17 cellular contexts compared by ENCODE assay signal in genomic region chr9:91810286-91810905, GRCh38.
DNase-seq lines count a peak whose midpoint lies in the region; ATAC-seq, FAIRE-seq and TF ChIP-seq lines count a peak whose summit lies in the region.
"Had no signal": no experiment of that assay in that cellular context is flagged by ENCODE, and none has a peak within 500 bp of the region (broad histone marks: within the 10 kb centered on the region; RNA-seq: fewer than 3 reads in every experiment).

No MANE protein-coding gene starts in this region.

- no peak overlapping the region for H3K4me3 Mint-ChIP-seq in WTC11
- no peak overlapping the region for H3K4me3 Mint-ChIP-seq in glutamatergic neuron (ENCODE audit: unreplicated experiment)
- H3K4me3 Mint-ChIP-seq: CD8-positive, alpha-beta memory T cell had no signal

- H3K36me3 ChIP-seq in rectal smooth muscle tissue (ENCODE audit: control insufficient read depth, insufficient read depth, low read length), result no peaks in the 10 kb centered on the region
- H3K36me3 ChIP-seq: BLaER1, HAP-1, Peyer's patch had no signal

- no peaks in the 10 kb centered on the region for H3K27me3 ChIP-seq in rectal smooth muscle tissue (ENCODE audit: control insufficient read depth, insufficient read depth, low read length)
- H3K27me3 ChIP-seq: BLaER1, Peyer's patch had no signal

- peaks cover 39% of the 10 kb centered on the region for H3K4me1 ChIP-seq in rectal smooth muscle tissue (ENCODE audit: control insufficient read depth, insufficient read depth, low read length)

- H3K27ac ChIP-seq in rectal smooth muscle tissue (ENCODE audit: low read depth, low read length), result peak overlapping the region; percentile 51
- H3K27ac ChIP-seq: Peyer's patch had no signal

- no peak overlapping the region for H3K4me3 ChIP-seq in rectal smooth muscle tissue (ENCODE audit: low read length)
- H3K4me3 ChIP-seq: BLaER1, HAP-1, Peyer's patch had no signal

- POLR2A ChIA-PET in WTC11 (lab: Charles Lee), result no interaction called here

- FAIRE-seq in D721Med (lab: Jason Lieb, UNC), result no peak

- H3K9ac ChIP-seq in rectal smooth muscle tissue (ENCODE audit: low read length), result no peak overlapping the region
- H3K9ac ChIP-seq: BLaER1 had no signal

- H3K4me1 Mint-ChIP-seq in WTC11, result peaks cover 11% of the 10 kb centered on the region; the same call in 1 of the 2 replicates
- peaks cover 38% of the 10 kb centered on the region for H3K4me1 Mint-ChIP-seq in glutamatergic neuron (ENCODE audit: low read depth, unreplicated experiment)
- H3K4me1 Mint-ChIP-seq: CD8-positive, alpha-beta memory T cell had no signal

- H3K27me3 Mint-ChIP-seq in WTC11 (ENCODE audit: low read depth) (no peaks in the 10 kb centered on the region), glutamatergic neuron (ENCODE audit: unreplicated experiment) (peaks cover 9% of the 10 kb centered on the region)

- H3K36me3 Mint-ChIP-seq in WTC11 (no peaks in the 10 kb centered on the region), glutamatergic neuron (ENCODE audit: unreplicated experiment) (no peaks in the 10 kb centered on the region)

- ATAC-seq in WTC11, result no peak

- H3K9me3 Mint-ChIP-seq in WTC11 (no peaks in the 10 kb centered on the region), glutamatergic neuron (ENCODE audit: unreplicated experiment) (peaks cover 7% of the 10 kb centered on the region)
- H3K9me3 Mint-ChIP-seq: CD8-positive, alpha-beta memory T cell had no signal

- peak; percentile 52 for DNase-seq in activated CD8-positive, alpha-beta memory T cell treated with anti-CD3 and anti-CD28 coated beads for 24 hours
- DNase-seq in activated CD8-positive, alpha-beta memory T cell treated with anti-CD3 and anti-CD28 coated beads, Interleukin-2, amount 50 U/mL, for 4 hours, result no peak
- no peak for DNase-seq in WTC11 (ENCODE audit: low spot score)
- no peak for DNase-seq in glutamatergic neuron
- no peak for DNase-seq in D721Med (ENCODE audit: insufficient read length, low spot score)
- no peak for DNase-seq in retina
- no peak for DNase-seq in glomerular visceral epithelial cell (ENCODE audit: extremely low spot score)
- DNase-seq: 8988T; CD8-positive, alpha-beta memory T cell; DMS153; NCI-H1436 treated with DMSO at 0.1 percent for 48 hours; NCI-H345; Peyer's patch; Right ventricle myocardium superior had no signal

- CTCF ChIA-PET in WTC11 (lab: Charles Lee), result no interaction called here

- no peak for TF ChIP-seq CTCF in WTC11 (IDR thresholded peaks at IDR 0.05)
- no peak for TF ChIP-seq CTCF in glutamatergic neuron (IDR thresholded peaks at IDR 0.05; ENCODE audit: partially characterized antibody, unreplicated experiment)
- TF ChIP-seq CTCF in D721Med (IDR thresholded peaks at IDR 0.05; ENCODE audit: insufficient read depth, missing control alignments), result no peak

- H3K27ac Mint-ChIP-seq in WTC11 (peak overlapping the region; percentile 73), glutamatergic neuron (ENCODE audit: unreplicated experiment) (peak overlapping the region; percentile 43)
- H3K27ac Mint-ChIP-seq: CD8-positive, alpha-beta memory T cell had no signal

TF ChIP-seq in WTC11, 78 proteins besides CTCF, POLR2A, EP300 and RAD21:
- TF ChIP-seq SP1 (CRISPR knock-in tag; conservative IDR thresholded peaks at IDR 0.05) (no peak), ZNF232 (CRISPR knock-in tag; IDR thresholded peaks at IDR 0.05) (no peak), SMAD3 (CRISPR knock-in tag; IDR thresholded peaks at IDR 0.05; ENCODE audit: borderline replicate concordance) (no peak), SMAD4 (CRISPR knock-in tag; IDR thresholded peaks at IDR 0.05) (no peak), ZNF512 (CRISPR knock-in tag; IDR thresholded peaks at IDR 0.05; ENCODE audit: borderline replicate concordance) (no peak), OVOL2 (CRISPR knock-in tag; IDR thresholded peaks at IDR 0.05; ENCODE audit: borderline replicate concordance) (no peak)
- TF ChIP-seq, protein P1, sequence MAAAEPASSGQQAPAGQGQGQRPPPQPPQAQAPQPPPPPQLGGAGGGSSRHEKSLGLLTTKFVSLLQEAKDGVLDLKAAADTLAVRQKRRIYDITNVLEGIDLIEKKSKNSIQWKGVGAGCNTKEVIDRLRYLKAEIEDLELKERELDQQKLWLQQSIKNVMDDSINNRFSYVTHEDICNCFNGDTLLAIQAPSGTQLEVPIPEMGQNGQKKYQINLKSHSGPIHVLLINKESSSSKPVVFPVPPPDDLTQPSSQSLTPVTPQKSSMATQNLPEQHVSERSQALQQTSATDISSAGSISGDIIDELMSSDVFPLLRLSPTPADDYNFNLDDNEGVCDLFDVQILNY (CRISPR knock-in tag; IDR thresholded peaks at IDR 0.05), result no peak
